Comparison of ENCODE assay signal across 8 cellular contexts in the genomic region with DNA sequence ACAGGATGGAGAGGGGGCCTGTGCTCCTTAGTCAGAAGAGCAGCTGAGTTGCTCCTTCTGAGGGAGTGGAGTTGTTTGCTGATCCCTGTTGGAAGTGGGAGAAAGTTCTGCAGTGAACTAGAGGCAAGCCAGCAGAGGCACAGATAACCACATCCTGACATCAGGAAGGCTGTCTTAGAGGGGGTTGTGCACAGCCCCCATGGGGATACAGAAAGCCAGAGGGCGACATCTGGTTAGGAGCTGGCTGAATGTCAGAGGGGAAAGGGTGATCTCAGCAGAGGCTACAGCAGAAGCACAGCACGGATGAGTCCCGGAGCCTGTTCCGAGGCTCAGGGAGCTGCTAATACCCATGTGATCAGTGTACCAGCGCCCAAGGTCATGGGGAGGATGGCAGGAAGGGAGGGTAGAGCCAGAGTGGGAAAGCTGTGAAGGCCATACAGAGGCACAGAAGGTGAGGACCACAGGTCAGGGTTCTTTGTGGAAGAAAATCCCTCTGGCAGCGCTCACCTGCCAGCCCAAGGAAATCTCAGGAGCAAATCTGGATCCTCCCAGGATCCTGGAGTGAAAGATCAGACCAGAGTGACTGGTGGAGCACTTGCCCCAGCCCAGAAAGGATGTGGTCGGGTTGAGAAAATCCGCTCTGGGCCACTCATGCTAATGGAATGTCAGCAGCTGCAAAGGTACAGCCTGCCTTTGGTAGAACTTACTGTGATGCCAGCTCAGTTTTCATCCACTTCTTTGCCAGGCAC.
DNase-seq lines count a peak whose midpoint lies in the region; ATAC-seq, FAIRE-seq and TF ChIP-seq lines count a peak whose summit lies in the region.
"Had no signal": no experiment of that assay in that cellular context is flagged by ENCODE, and none has a peak within 500 bp of the region (broad histone marks: within the 10 kb centered on the region; RNA-seq: fewer than 3 reads in every experiment).

No MANE protein-coding gene starts in this region.

- H3K79me2 ChIP-seq in H9 (ENCODE audit: insufficient read depth, low read length), result no peaks in the 10 kb centered on the region

- H3K23me2 ChIP-seq in H9 (ENCODE audit: insufficient read length, low read depth, low read length, poor library complexity, severe bottlenecking), result no peaks in the 10 kb centered on the region

- H3K79me1 ChIP-seq in H9 (ENCODE audit: insufficient read depth, low read depth, low read length, poor library complexity, severe bottlenecking), result no peaks in the 10 kb centered on the region

- no peaks in the 10 kb centered on the region for H3K9me3 Mint-ChIP-seq in H9

- H4K8ac ChIP-seq in H9 (replicated peaks; ENCODE audit: insufficient read length, low read depth, low read length), result no peak overlapping the region

- H3K27me3 ChIP-seq in H9 (ENCODE audit: insufficient read depth, low read length), result no peaks in the 10 kb centered on the region
- no peaks in the 10 kb centered on the region for H3K27me3 ChIP-seq in pancreas

- peak overlapping the region; percentile 43 for H2BK12ac ChIP-seq in H9 (ENCODE audit: insufficient read length, low read depth, low read length)

- no peak overlapping the region for H4K5ac ChIP-seq in H9 (ENCODE audit: insufficient read length, low read depth, low read length)

- peaks cover 6 to 9% (median 9%) of the 10 kb centered on the region in 3 experiments; a peak in 5 of 7 replicates for H3K36me3 Mint-ChIP-seq in H9 (ENCODE audit: insufficient read depth in 1 of 3, low read depth in 3 of 3)

- FAIRE-seq in pancreas (lab: Jason Lieb, UNC), result no peak
- FAIRE-seq: TTC549 had no signal

- no peak overlapping the region for H2AFZ ChIP-seq in H9 (ENCODE audit: low read length)

- no peaks in the 10 kb centered on the region for H4K20me1 ChIP-seq in H9 (ENCODE audit: control insufficient read depth, insufficient read depth, insufficient read length)

- H3K18ac ChIP-seq in H9 (ENCODE audit: insufficient read length, low read depth, low read length), result peak overlapping the region; percentile 7

- H3K4me1 ChIP-seq in H9 (ENCODE audit: insufficient read depth, low read length) (peaks cover 5% of the 10 kb centered on the region; the same call in 1 of the 2 replicates), pancreas (peaks cover 0 to 10% (median 6%) of the 10 kb centered on the region in 3 donors)

- TF ChIP-seq CTCF in H9 (conservative IDR thresholded peaks at IDR 0.05) (no peak), pancreas (IDR thresholded peaks at IDR 0.05) (no peak)

- H2BK15ac ChIP-seq in H9 (ENCODE audit: low read depth, low read length), result no peak overlapping the region

- H4K91ac ChIP-seq in H9 (ENCODE audit: insufficient read length, low read depth, low read length), result no peak overlapping the region

- no peak overlapping the region for H2AK5ac ChIP-seq in H9 (ENCODE audit: insufficient read length, low read length)

- no peak overlapping the region for H2BK120ac ChIP-seq in H9 (ENCODE audit: low read depth, low read length, poor library complexity, severe bottlenecking)

- H3K9me3 ChIP-seq in H9 (ENCODE audit: control insufficient read depth, low read depth, low read length) (no peaks in the 10 kb centered on the region), pancreas (no peaks in the 10 kb centered on the region)

- no peak overlapping the region for H3K4me3 Mint-ChIP-seq in H9

- no peak overlapping the region for H3K4me3 ChIP-seq in pancreas

- in situ Hi-C loops in SK-MEL-5 (cut with HindIII; ENCODE audit: low pct_unique_long_range_greater_than_20kb, low sequenced_read_pairs), result no loop called here

- H3K14ac ChIP-seq in H9 (ENCODE audit: insufficient read depth, low read length), result peak overlapping the region; percentile 20; the same call in 1 of the 2 replicates

- no peak overlapping the region for H3K9ac ChIP-seq in H9 (ENCODE audit: extremely low read depth, insufficient read length, low read length)

- ATAC-seq in pancreas, result peak; percentile 60 to 80 (median 72)
- no peak for ATAC-seq in GM21360 (IDR thresholded peaks at IDR 0.05; ENCODE audit: unreplicated experiment)
- ATAC-seq in HG03520 (IDR thresholded peaks at IDR 0.05; ENCODE audit: unreplicated experiment), result no peak

- DNase-seq in H9, result peak; percentile 70
- peak; percentile 74 for DNase-seq in SK-MEL-5 (ENCODE audit: low read depth, low spot score)
- DNase-seq in fibroblast of the conjunctiva (ENCODE audit: low read depth), result peak; percentile 76
- peak in 3 of 6 donors; percentile 35 to 52 (median 43) for DNase-seq in pancreas
- no peak for DNase-seq in NCI-H187 (lab: John Stamatoyannopoulos, UW)

- H3K4ac ChIP-seq in H9 (ENCODE audit: low read depth, low read length), result no peak overlapping the region

- peaks cover 23 to 25% of the 10 kb centered on the region in 2 experiments for H3K4me1 Mint-ChIP-seq in H9

- H3K27ac ChIP-seq in H9 (ENCODE audit: insufficient read length, low read depth, low read length) (no peak overlapping the region), pancreas (peak overlapping the region in 3 of 4 donors; percentile 1 to 63 (median 60))

- H3K27me3 Mint-ChIP-seq in H9 (ENCODE audit: low read depth), result no peaks in the 10 kb centered on the region

- no peak overlapping the region for H2BK5ac ChIP-seq in H9 (ENCODE audit: insufficient read length, low read length)

- no peak overlapping the region for H3K23ac ChIP-seq in H9 (ENCODE audit: insufficient read length, low read depth, low read length)

- WGBS in H9 (ENCODE audit: extremely low coverage, insufficient read length, low lambda C conversion rate), result no CpG with 5 or more reads among the region's 8 CpGs
- 45 to 46% methylated on average over 8 of the region's 8 CpGs for WGBS in pancreas, 2 donors

- no peak overlapping the region for H3K56ac ChIP-seq in H9 (ENCODE audit: insufficient read length, low read depth, low read length)

- H3K27ac Mint-ChIP-seq in H9, result peak overlapping the region; percentile 69 to 93 (median 83); a peak in 4 of 7 replicates

- no peak overlapping the region for H2BK20ac ChIP-seq in H9 (ENCODE audit: low read depth, low read length, poor library complexity, severe bottlenecking)

- H3T11ph ChIP-seq in H9 (ENCODE audit: low read length), result no peak overlapping the region

- intact Hi-C loops in pancreas (cut with DNase I), result no loop called here

- H3K4me2 ChIP-seq in H9 (ENCODE audit: insufficient read depth, insufficient read length, low read length), result no peak overlapping the region

- H3K36me3 ChIP-seq in pancreas, result peaks cover 0 to 21% (median 9%) of the 10 kb centered on the region in 3 donors

Comparison
In these comparisons a context has a peak if more than half of its experiments do, and no peak if none do; other contexts are left out.
1. DNase-seq: peak in H9 (single experiment), SK-MEL-5 (single experiment) and fibroblast of the conjunctiva (single experiment); none in NCI-H187 (0 of 2).
2. ATAC-seq: peak in pancreas (4 of 4); none in GM21360 (single experiment) and HG03520 (single experiment).